Comparison of ENCODE assay signal across 21 cellular contexts in the genomic region with DNA sequence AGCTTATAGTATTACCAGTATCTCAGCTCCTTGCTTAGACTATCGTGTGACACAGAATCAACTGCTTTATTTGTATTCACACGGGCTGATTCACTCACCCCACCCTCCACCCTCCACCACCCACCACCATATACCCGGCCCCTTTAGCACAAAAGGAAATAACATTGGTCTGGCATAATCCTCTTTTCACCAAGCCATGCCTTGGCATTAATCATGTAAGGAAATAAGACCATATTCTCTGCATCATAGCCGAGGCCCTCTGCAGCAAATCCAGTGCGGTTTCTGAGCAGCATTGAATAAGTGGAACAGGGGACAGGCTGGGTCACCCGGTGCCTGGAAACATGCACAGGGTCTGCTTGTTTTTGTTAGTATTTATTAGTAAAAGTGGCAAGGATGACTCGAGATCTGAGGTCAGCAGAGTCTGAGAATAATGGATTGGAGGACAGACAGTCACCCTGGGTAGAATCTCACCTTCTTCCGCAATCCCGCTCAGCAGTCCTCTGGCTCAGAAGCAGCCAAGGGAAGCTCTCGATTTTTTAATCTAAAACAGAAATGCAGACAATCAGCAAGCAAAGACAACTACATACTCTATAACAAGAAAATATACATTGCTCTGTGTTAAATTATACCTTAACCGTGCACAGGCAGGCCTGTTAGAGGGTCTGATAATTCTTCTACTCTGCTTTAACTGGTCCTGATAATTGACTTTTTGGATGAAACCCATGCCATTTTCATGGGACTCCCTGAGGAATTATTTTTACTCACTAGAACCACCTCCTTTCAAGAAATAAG. TPM values are rescaled to one million over a fixed set of nuclear protein-coding genes. Genes with fewer than 3 reads are reported as not detected.
DNase-seq lines count a peak whose midpoint lies in the region; ATAC-seq, FAIRE-seq and TF ChIP-seq lines count a peak whose summit lies in the region.
"Had no signal": no experiment of that assay in that cellular context is flagged by ENCODE, and none has a peak within 500 bp of the region (broad histone marks: within the 10 kb centered on the region; RNA-seq: fewer than 3 reads in every experiment).

No MANE protein-coding gene starts in this region.

- H2BK5ac ChIP-seq in mesenchymal stem cell (ENCODE audit: low read depth, low read length, poor library complexity, severe bottlenecking), result no peak overlapping the region

- H3F3A ChIP-seq in SK-N-SH (replicated peaks; ENCODE audit: insufficient read depth), result no peaks in the 10 kb centered on the region

- H3K14ac ChIP-seq in mesenchymal stem cell (ENCODE audit: low read length in 2 of 2), result no peak overlapping the region

- H4K91ac ChIP-seq in mesenchymal stem cell (ENCODE audit: low read length), result no peak overlapping the region

- no peak overlapping the region for H3K27ac ChIP-seq in SK-N-SH (ENCODE audit: low read depth in 2 of 2, low read length in 1 of 2)
- H3K27ac ChIP-seq in K562 (ENCODE audit: extremely low read depth, low read depth, low read length), result peak overlapping the region; percentile 9; the same call in 1 of the 3 replicates
- H3K27ac ChIP-seq in mesenchymal stem cell (ENCODE audit: low read length, poor library complexity, severe bottlenecking), result no peak overlapping the region
- H3K27ac ChIP-seq in right cardiac atrium (ENCODE audit: low read length), result no peak overlapping the region
- H3K27ac ChIP-seq: esophagus muscularis mucosa, heart right ventricle, transverse colon had no signal

- H3K9me3 ChIP-seq in SK-N-SH (no peaks in the 10 kb centered on the region), K562 (replicated peaks; ENCODE audit: control insufficient read depth, insufficient read depth, low read depth, low read length) (no peaks in the 10 kb centered on the region), mesenchymal stem cell (ENCODE audit: control insufficient read depth, low read length) (no peaks in the 10 kb centered on the region), right cardiac atrium (ENCODE audit: control insufficient read depth, low read length) (no peaks in the 10 kb centered on the region)
- H3K9me3 ChIP-seq: esophagus muscularis mucosa, mucosa of descending colon, transverse colon had no signal

- no peaks in the 10 kb centered on the region for H3K79me1 ChIP-seq in mesenchymal stem cell (replicated peaks; ENCODE audit: low read length, poor library complexity, severe bottlenecking)

- no TSS peak for BruUV-seq in K562 (replicated peaks; lab: Mats Ljungman, UMichigan)

- H3K9ac ChIP-seq in SK-N-SH (no peak overlapping the region), K562 (ENCODE audit: insufficient read depth in 1 of 2, low read depth in 2 of 2, low read length in 2 of 2) (peak overlapping the region in 1 of 2 experiments; percentile 13; a peak in 2 of 4 replicates), mesenchymal stem cell (ENCODE audit: low read length) (no peak overlapping the region)

- DNase-seq in SK-N-SH (no peak), K562 (ENCODE audit: extremely low read depth in 1 of 4, low spot score in 3 of 4) (no peak), mesenchymal stem cell (peak; percentile 17), ureter (ENCODE audit: low spot score) (no peak), right cardiac atrium (no peak)
- DNase-seq: activated B cell treated with CpG ODN at 0.5 μM for 24 hours; anterior cingulate cortex; CD4-positive, CD25-positive, alpha-beta regulatory T cell; heart right ventricle; Kasumi-1; left cardiac atrium; mucosa of descending colon; NCI-H1436; NCI-H2227 treated with DMSO at 0.1 percent for 48 hours; T-helper 1 cell; transverse colon had no signal

- no peak overlapping the region for H2BK120ac ChIP-seq in mesenchymal stem cell (ENCODE audit: low read depth, low read length)

- H3K4ac ChIP-seq in mesenchymal stem cell (ENCODE audit: low read depth in 1 of 2, low read length in 2 of 2), result no peak overlapping the region

- no peak overlapping the region for H3K4me3 ChIP-seq in SK-N-SH (ENCODE audit: low read depth in 2 of 2, low read length in 1 of 2)
- H3K4me3 ChIP-seq in K562, result no peak overlapping the region
- H3K4me3 ChIP-seq in mesenchymal stem cell (ENCODE audit: insufficient read depth in 1 of 2, low read depth in 1 of 2, low read length in 2 of 2), result no peak overlapping the region
- H3K4me3 ChIP-seq in right cardiac atrium (ENCODE audit: low read length), result no peak overlapping the region
- H3K4me3 ChIP-seq: esophagus muscularis mucosa, heart right ventricle, mucosa of descending colon, transverse colon had no signal

- H4K20me1 ChIP-seq in SK-N-SH (ENCODE audit: insufficient read depth), result no peaks in the 10 kb centered on the region
- H4K20me1 ChIP-seq in K562 (replicated peaks; ENCODE audit: control insufficient read depth, insufficient read depth, low read length), result no peaks in the 10 kb centered on the region

- TF ChIP-seq CTCF in SK-N-SH (IDR thresholded peaks at IDR 0.05) (no peak), K562 (IDR thresholded peaks at IDR 0.05 in 2 of 3, conservative IDR thresholded peaks at IDR 0.05 in 1 of 3; ENCODE audit: insufficient read depth in 2 of 3, low read depth in 1 of 3, low read length in 3 of 3) (no peak)

- no peaks in the 10 kb centered on the region for H3K9me2 ChIP-seq in SK-N-SH

- no peak overlapping the region for H2AFZ ChIP-seq in SK-N-SH (ENCODE audit: low read depth)
- peak overlapping the region; percentile 90 for H2AFZ ChIP-seq in K562 (ENCODE audit: low read depth, low read length)
- H2AFZ ChIP-seq in mesenchymal stem cell (ENCODE audit: low read depth, low read length), result no peak overlapping the region

- TF ChIP-seq POLR2A in K562 (conservative IDR thresholded peaks at IDR 0.05), result no peak

- no peak overlapping the region for H2BK15ac ChIP-seq in mesenchymal stem cell (ENCODE audit: low read depth, poor library complexity, severe bottlenecking)

- ATAC-seq in SK-N-SH treated with all-trans-retinoic acid at 6 μM for 48 hours (peak; percentile 32; the same call in 2 of the 3 replicates), K562 (peak; percentile 48), right cardiac atrium (no peak), GM21528 (IDR thresholded peaks at IDR 0.05; ENCODE audit: low FRiP score, unreplicated experiment) (no peak)
- ATAC-seq in activated CD4-positive, CD25-positive, alpha-beta regulatory T cell treated with anti-CD3 and anti-CD28 coated beads, Interleukin-2, amount 50 U/mL, for 24 hours, result no peak
- ATAC-seq: heart right ventricle, left cardiac atrium, mucosa of descending colon had no signal

- no peak overlapping the region for H3K4me2 ChIP-seq in SK-N-SH
- H3K4me2 ChIP-seq in K562 (ENCODE audit: insufficient read depth, low read length), result peak overlapping the region; percentile 29; the same call in 1 of the 2 replicates
- H3K4me2 ChIP-seq in mesenchymal stem cell (ENCODE audit: low read length, poor library complexity, severe bottlenecking), result no peak overlapping the region

- H3K79me2 ChIP-seq in SK-N-SH (ENCODE audit: insufficient read depth) (no peaks in the 10 kb centered on the region), K562 (ENCODE audit: control insufficient read depth, insufficient read depth, low read length) (no peaks in the 10 kb centered on the region)

- no peak overlapping the region for H3K23ac ChIP-seq in mesenchymal stem cell (ENCODE audit: low read length in 2 of 2)

- intact Hi-C loops in K562 (cut with micrococcal nuclease) (no loop called here), right cardiac atrium (cut with DNase I) (no loop called here)

- no peaks in the 10 kb centered on the region for H3K9me1 ChIP-seq in K562 (ENCODE audit: control insufficient read depth, insufficient read depth, low read length)

- TF ChIP-seq EP300 in SK-N-SH (IDR thresholded peaks at IDR 0.05; ENCODE audit: borderline replicate concordance in 1 of 2, low read depth in 1 of 2, low read length in 1 of 2), result no peak
- no peak for TF ChIP-seq EP300 in K562 (IDR thresholded peaks at IDR 0.05; ENCODE audit: low read length)

- CTCF ChIA-PET in SK-N-SH (lab: Yijun Ruan, JAX) (no interaction called here), K562 (lab: Yijun Ruan, JAX; ENCODE audit: low intra/inter-chr PET ratio) (no interaction called here)

- H2AK5ac ChIP-seq in mesenchymal stem cell (ENCODE audit: low read length, severe bottlenecking), result no peak overlapping the region

- peaks cover 0 to 9% of the 10 kb centered on the region in 2 experiments; a peak in 1 of 4 replicates for H3K4me1 ChIP-seq in SK-N-SH (ENCODE audit: control insufficient read depth in 1 of 2, insufficient read depth in 2 of 2, low read depth in 1 of 2, low read length in 1 of 2)
- H3K4me1 ChIP-seq in K562 (replicated peaks in 1 of 2; ENCODE audit: control insufficient read depth in 2 of 2, insufficient read depth in 2 of 2, low read length in 2 of 2), result peaks cover 8 to 29% of the 10 kb centered on the region in 2 experiments; a peak in 4 of 5 replicates
- H3K4me1 ChIP-seq in mesenchymal stem cell (ENCODE audit: control insufficient read depth, insufficient read depth, low read depth, low read length), result peaks cover 7% of the 10 kb centered on the region
- no peaks in the 10 kb centered on the region for H3K4me1 ChIP-seq in right cardiac atrium (ENCODE audit: control insufficient read depth, insufficient read depth, low read length)
- H3K4me1 ChIP-seq: esophagus muscularis mucosa had no signal

- H3K36me3 ChIP-seq in SK-N-SH (replicated peaks in 1 of 2; ENCODE audit: control insufficient read depth in 1 of 2, insufficient read depth in 2 of 2, low read length in 1 of 2) (no peaks in the 10 kb centered on the region), K562 (ENCODE audit: control insufficient read depth, insufficient read depth, low read length) (no peaks in the 10 kb centered on the region), mesenchymal stem cell (ENCODE audit: control insufficient read depth in 1 of 2, insufficient read depth in 2 of 2, low read depth in 1 of 2, low read length in 2 of 2) (no peaks in the 10 kb centered on the region)
- H3K36me3 ChIP-seq: esophagus muscularis mucosa, heart right ventricle, transverse colon had no signal

- POLR2A ChIA-PET in SK-N-SH (lab: Yijun Ruan, JAX) (no interaction called here), K562 (lab: Yijun Ruan, JAX) (interaction anchor here (1.2 to 3.7 kb wide), 3 partner anchors 9 to 15 kb away, joined by 4 to 12 read pairs (median 8); no protein-coding TSS in a partner anchor)

- TF ChIP-seq RAD21 in SK-N-SH (IDR thresholded peaks at IDR 0.05; ENCODE audit: low read length) (no peak), K562 (CRISPR knock-in tag; conservative IDR thresholded peaks at IDR 0.05 in 1 of 2, IDR thresholded peaks at IDR 0.05 in 1 of 2) (no peak)

- no peak for FAIRE-seq in K562 (lab: Jason Lieb, UNC)
- FAIRE-seq: A204.1 had no signal

- H3K27me3 ChIP-seq in SK-N-SH (ENCODE audit: insufficient read depth), result no peaks in the 10 kb centered on the region
- no peaks in the 10 kb centered on the region for H3K27me3 ChIP-seq in K562 (ENCODE audit: control insufficient read depth in 2 of 2, insufficient read depth in 2 of 2, low read length in 2 of 2)
- H3K27me3 ChIP-seq in mesenchymal stem cell (ENCODE audit: control insufficient read depth in 1 of 2, insufficient read depth in 1 of 2, low read length in 2 of 2), result no peaks in the 10 kb centered on the region
- no peaks in the 10 kb centered on the region for H3K27me3 ChIP-seq in right cardiac atrium (ENCODE audit: control insufficient read depth, insufficient read depth)
- H3K27me3 ChIP-seq: esophagus muscularis mucosa, heart right ventricle, transverse colon had no signal

- in situ Hi-C loops in K562 (cut with MboI), result no loop called here

- no peak overlapping the region for H3K18ac ChIP-seq in mesenchymal stem cell (ENCODE audit: low read depth in 1 of 2, low read length in 2 of 2)

- WGBS in SK-N-SH (ENCODE audit: low lambda C conversion rate), result 64% methylated on average over 11 of the region's 11 CpGs
- 38% methylated on average over 11 of the region's 11 CpGs for WGBS in K562 (ENCODE audit: insufficient coverage, low coverage, missing lambda C conversion rate)
- 61% methylated on average over 11 of the region's 11 CpGs for WGBS in mesenchymal stem cell
- 86% methylated on average over 11 of the region's 11 CpGs for WGBS in right cardiac atrium

- H4K8ac ChIP-seq in mesenchymal stem cell (ENCODE audit: low read length), result no peak overlapping the region

- H2BK12ac ChIP-seq in mesenchymal stem cell (ENCODE audit: low read length in 2 of 2), result no peak overlapping the region

RNA-seq across cellular contexts. Expression of a gene that starts 52.4 kb away (rescaled TPM):
- polyA plus RNA-seq in SK-N-SH (2012; rRNA removed) (6.8 and 8.8 TPM in 2 replicates), K562 (2011; rRNA removed) (27.7 and 44.1 TPM in 2 replicates), K562 (2014; fragmentation: Illumina TruSeq; extraction: Trizol) (31.6 and 34.5 TPM in 2 replicates), K562 (2014; fragmentation: Nextera tagmentation; extraction: Ambion mirVana) (10 to 100 TPM in 1 of 2 experiments, 1 to 10 TPM in 1; 8.0 to 52.1 TPM), K562 (2014; rRNA removed) (27.0 and 27.4 TPM in 2 replicates), right cardiac atrium (12.9 TPM)
- 7.9 and 8.2 TPM in 2 replicates for polyA plus RNA-seq in SK-N-SH (2012; cell fraction: cytosol; rRNA removed)
- polyA plus RNA-seq in SK-N-SH (2012; cell fraction: nucleus; rRNA removed), result 8.5 and 14.4 TPM in 2 replicates
- total RNA-seq in K562 (2011; cell fraction: chromatin; rRNA removed; ENCODE audit: low replicate concordance), result 57.9 and 301 TPM in 2 replicates
- total RNA-seq in K562 (2011; cell fraction: nucleolus; rRNA removed), result 30.5 and 47.2 TPM in 2 replicates
- total RNA-seq in K562 (2011; cell fraction: nucleoplasm; rRNA removed), result 88.9 and 189 TPM in 2 replicates
- total RNA-seq in K562 (2014; rRNA removed) (41.1 and 57.4 TPM in 2 replicates), K562 (2014; rRNA removed; fragmentation: Illumina TruSeq; extraction: Trizol) (69.8 and 76.9 TPM in 2 replicates), K562 (2015; rRNA removed; fragmentation: Illumina TruSeq; extraction: Trizol) (73.9 and 77.5 TPM in 2 replicates), K562 (2021) (49.8 and 54.9 TPM in 2 replicates), ureter (51.5 TPM), right cardiac atrium (10 to 100 TPM; 34.6 to 38.0 (median 36.8) TPM)
- 16.9 and 17.7 TPM in 2 replicates for polyA plus RNA-seq in K562 (2011; cell fraction: cytosol; rRNA removed)
- polyA plus RNA-seq in K562 (2011; cell fraction: nucleus; rRNA removed), result 29.4 and 39.0 TPM in 2 replicates
- 25.7 and 29.0 TPM in 2 replicates for polyA plus RNA-seq in K562 (2012)
- polyA minus RNA-seq in K562 (2011; rRNA and poly(A)+ RNA removed), result 164 and 196 TPM in 2 replicates
- 34.5 and 62.7 TPM in 2 replicates for polyA minus RNA-seq in K562 (2011; cell fraction: cytosol; rRNA and poly(A)+ RNA removed)
- 138 and 164 TPM in 2 replicates for polyA minus RNA-seq in K562 (2011; cell fraction: nucleus; rRNA and poly(A)+ RNA removed)
- polyA plus RNA-seq in mesenchymal stem cell (2013, experiment 1 of 2), result 23.2 TPM
- polyA plus RNA-seq in mesenchymal stem cell (2013, experiment 2 of 2), result 23.2 TPM

Comparison
In these comparisons a context has a peak if more than half of its experiments do, and no peak if none do; other contexts are left out.
1. ATAC-seq: peak in SK-N-SH treated with all-trans-retinoic acid at 6 μM for 48 hours (single experiment) and K562 (single experiment); none in activated CD4-positive, CD25-positive, alpha-beta regulatory T cell treated with anti-CD3 and anti-CD28 coated beads, Interleukin-2, amount 50 U/mL, for 24 hours (0 of 2), right cardiac atrium (0 of 2) and GM21528 (single experiment).